ENCODE assay signal across 17 cellular contexts in genomic region chr5:53200309-53200708, GRCh38.
"Had no signal": no experiment of that assay in that cellular context is flagged by ENCODE, and none has a peak within 500 bp of the region (broad histone marks: within the 10 kb centered on the region; RNA-seq: fewer than 3 reads in every experiment).

No MANE protein-coding gene starts in this region.

- H3K27me3 Mint-ChIP-seq: activated CD8-positive, alpha-beta T cell treated with anti-CD3 and anti-CD28 coated beads for 36 hours had no signal

- DNase-seq: activated CD4-positive, alpha-beta T cell treated with anti-CD3 and anti-CD28 coated beads for 36 hours; activated CD8-positive, alpha-beta memory T cell treated with anti-CD3 and anti-CD28 coated beads, Interleukin-2, amount 50 U/mL, for 48 hours; activated CD8-positive, alpha-beta T cell treated with anti-CD3 and anti-CD28 coated beads for 36 hours; activated naive CD4-positive, alpha-beta T cell treated with anti-CD3 and anti-CD28 coated beads for 36 hours; colonic mucosa; effector CD8-positive, alpha-beta T cell; hypothalamus; left cardiac atrium; naive B cell; posterior cingulate gyrus; small intestine; tibial artery; uterus; WERI-Rb-1 had no signal

- H3K4me3 ChIP-seq: colonic mucosa, lung, right atrium auricular region, tibial artery, uterus had no signal

- H3K36me3 ChIP-seq: colonic mucosa, right atrium auricular region, tibial artery, uterus, WERI-Rb-1 had no signal

- H3K9me3 ChIP-seq: colonic mucosa, right atrium auricular region, tibial artery, uterus had no signal

- H3K4me1 Mint-ChIP-seq: activated CD4-positive, alpha-beta T cell treated with anti-CD3 and anti-CD28 coated beads for 36 hours; naive B cell; stimulated activated effector memory CD8-positive, alpha-beta T cell treated with anti-CD3 and anti-CD28 coated beads, Interleukin-12 subunit alpha, Interleukin-12 subunit beta, amount 100 ng/mL, for 72 hours had no signal

- H3K4me3 Mint-ChIP-seq: activated CD4-positive, alpha-beta T cell treated with anti-CD3 and anti-CD28 coated beads for 36 hours; activated CD8-positive, alpha-beta T cell treated with anti-CD3 and anti-CD28 coated beads for 36 hours; activated naive CD4-positive, alpha-beta T cell treated with anti-CD3 and anti-CD28 coated beads for 36 hours; naive B cell; stimulated activated effector memory CD8-positive, alpha-beta T cell treated with anti-CD3 and anti-CD28 coated beads, Interleukin-12 subunit alpha, Interleukin-12 subunit beta, amount 100 ng/mL, for 72 hours had no signal

- H3K27ac Mint-ChIP-seq: activated CD4-positive, alpha-beta T cell treated with anti-CD3 and anti-CD28 coated beads for 36 hours; activated CD8-positive, alpha-beta T cell treated with anti-CD3 and anti-CD28 coated beads for 36 hours; activated naive CD4-positive, alpha-beta T cell treated with anti-CD3 and anti-CD28 coated beads for 36 hours; naive B cell; stimulated activated effector memory CD8-positive, alpha-beta T cell treated with anti-CD3 and anti-CD28 coated beads, Interleukin-12 subunit alpha, Interleukin-12 subunit beta, amount 100 ng/mL, for 72 hours had no signal

- H3K4me1 ChIP-seq: colonic mucosa, right atrium auricular region, tibial artery, uterus had no signal

- H3K9me3 Mint-ChIP-seq: activated CD8-positive, alpha-beta T cell treated with anti-CD3 and anti-CD28 coated beads for 36 hours; activated naive CD4-positive, alpha-beta T cell treated with anti-CD3 and anti-CD28 coated beads for 36 hours; stimulated activated effector memory CD8-positive, alpha-beta T cell treated with anti-CD3 and anti-CD28 coated beads, Interleukin-12 subunit alpha, Interleukin-12 subunit beta, amount 100 ng/mL, for 72 hours had no signal

- H3K27me3 ChIP-seq: colonic mucosa, right atrium auricular region, tibial artery, uterus had no signal

- H3K27ac ChIP-seq: colonic mucosa, right atrium auricular region, tibial artery, uterus, WERI-Rb-1 had no signal

- H3K36me3 Mint-ChIP-seq: naive B cell; stimulated activated effector memory CD8-positive, alpha-beta T cell treated with anti-CD3 and anti-CD28 coated beads, Interleukin-12 subunit alpha, Interleukin-12 subunit beta, amount 100 ng/mL, for 72 hours had no signal
